In genomic region chr14:95500772-95501401, GRCh38 we compare ENCODE assay signal across 9 cellular contexts. TPM values are rescaled to one million over a fixed set of nuclear protein-coding genes. Genes with fewer than 3 reads are reported as not detected.
DNase-seq lines count a peak whose midpoint lies in the region; FAIRE-seq and TF ChIP-seq lines count a peak whose summit lies in the region.
"Had no signal": no experiment of that assay in that cellular context is flagged by ENCODE, and none has a peak within 500 bp of the region (broad histone marks: within the 10 kb centered on the region; RNA-seq: fewer than 3 reads in every experiment).

No MANE protein-coding gene starts in this region.

- TF ChIP-seq RAD21 in H1 (IDR thresholded peaks at IDR 0.05 in 1 of 2, conservative IDR thresholded peaks at IDR 0.05 in 1 of 2; ENCODE audit: low read depth in 2 of 2, low read length in 2 of 2): no peak

- no peak overlapping the region for H4K8ac ChIP-seq in H1 (ENCODE audit: extremely low read depth, insufficient read depth, low read length)

- no peak for TF ChIP-seq POLR2A in H1 (IDR thresholded peaks at IDR 0.05; ENCODE audit: control extremely low read depth in 1 of 2, low read depth in 2 of 2, low read length in 2 of 2)

- CTCF ChIA-PET in BJ (lab: Yijun Ruan, JAX) (interaction anchor here (0.7 to 1.8 kb wide), 6 partner anchors 10 to 58 kb away, joined by 3 to 6 read pairs (median 4); no protein-coding TSS in a partner anchor), H1 (lab: Charles Lee; ENCODE audit: partially characterized antibody) (interaction anchor here (0.8 to 3.4 kb wide), 7 partner anchors 9 to 75 kb away, joined by 3 to 10 read pairs (median 3); no protein-coding TSS in a partner anchor)

- no peak overlapping the region for H3K18ac ChIP-seq in H1 (ENCODE audit: extremely low read depth, low read length)

- 86% methylated on average over 14 of the region's 14 CpGs; no CpG with 5 or more reads in 1 of the 2 experiments for WGBS in H1 (ENCODE audit: extremely low coverage in 1 of 2, insufficient coverage in 1 of 2, insufficient read length in 1 of 2, insufficient replicate concordance in 2 of 2, low coverage in 1 of 2, low lambda C conversion rate in 2 of 2, missing lambda C conversion rate in 1 of 2), 2 experiments

- no peak overlapping the region for H3K14ac ChIP-seq in H1 (ENCODE audit: insufficient read length)

- H3K36me3 Mint-ChIP-seq in neural progenitor cell: no peaks in the 10 kb centered on the region

- H3K4me2 ChIP-seq in H1 (ENCODE audit: insufficient read depth in 1 of 2, low read depth in 2 of 2, low read length in 2 of 2): no peak overlapping the region
- H3K4me2 ChIP-seq in neural progenitor cell: no peak overlapping the region

- POLR2A ChIA-PET in BJ (lab: Charles Lee): no interaction called here
- POLR2A ChIA-PET in H1 (lab: Charles Lee; ENCODE audit: partially characterized antibody): no interaction called here

- FAIRE-seq in H1 (lab: Jason Lieb, UNC): no peak

- H3K4me1 ChIP-seq in H1 (replicated peaks in 1 of 4; ENCODE audit: control insufficient read depth in 3 of 4, insufficient read depth in 4 of 4, low read length in 3 of 4): 0 out of 7 replicates have a peak, but pooled peaks cover 0 to 3% (median 0%) of the 10 kb centered on the region in 4 experiments
- peaks cover 6% of the 10 kb centered on the region for H3K4me1 ChIP-seq in neural progenitor cell
- H3K4me1 ChIP-seq in BE2C: peaks cover 31% of the 10 kb centered on the region

- H3K4me3 ChIP-seq in BJ (ENCODE audit: low read depth, low read length) (no peak overlapping the region), H1 (ENCODE audit: extremely low read depth in 1 of 4, insufficient read depth in 2 of 4, low read depth in 3 of 4, low read length in 4 of 4) (no peak overlapping the region), neural progenitor cell (no peak overlapping the region), BE2C (ENCODE audit: low read depth, low read length) (no peak overlapping the region)

- H3K23me2 ChIP-seq in H1 (ENCODE audit: low read depth, low read length): no peaks in the 10 kb centered on the region

- no peak overlapping the region for H3K23ac ChIP-seq in H1 (ENCODE audit: insufficient read length)

- no peak overlapping the region for H4K5ac ChIP-seq in H1 (ENCODE audit: insufficient read length, low read depth, low read length)

- peaks cover 40% of the 10 kb centered on the region for H3K4me1 Mint-ChIP-seq in neural progenitor cell

- H3K36me3 ChIP-seq in BJ (ENCODE audit: control insufficient read depth, insufficient read depth, low read length) (no peaks in the 10 kb centered on the region), H1 (ENCODE audit: control insufficient read depth in 2 of 4, insufficient read depth in 4 of 4, low read length in 3 of 4) (no peaks in the 10 kb centered on the region), neural progenitor cell (no peaks in the 10 kb centered on the region), BE2C (no peaks in the 10 kb centered on the region)

- no peak overlapping the region for H3K4me3 Mint-ChIP-seq in neural progenitor cell

- no peaks in the 10 kb centered on the region for H3F3A ChIP-seq in neural progenitor cell (ENCODE audit: low read depth)

- H2BK5ac ChIP-seq in H1 (ENCODE audit: low read depth, low read length): 0 out of 2 replicates have a peak overlapping the region, but pooled peaks have one; percentile 35

- H2BK15ac ChIP-seq in H1 (ENCODE audit: low read length): no peak overlapping the region

- no peak overlapping the region for H3K4ac ChIP-seq in H1 (replicated peaks; ENCODE audit: insufficient read length, low read depth, low read length)

- H4K20me1 ChIP-seq in H1 (replicated peaks in 1 of 2; ENCODE audit: control insufficient read depth in 1 of 2, insufficient read depth in 2 of 2, low read length in 2 of 2) (no peaks in the 10 kb centered on the region), neural progenitor cell (ENCODE audit: low read depth) (no peaks in the 10 kb centered on the region)

- H2AFZ ChIP-seq in H1 (ENCODE audit: low read length): no peak overlapping the region
- H2AFZ ChIP-seq in neural progenitor cell (replicated peaks): no peak overlapping the region

- H3K9ac ChIP-seq in H1 (replicated peaks in 1 of 4; ENCODE audit: extremely low read depth in 1 of 4, low read depth in 3 of 4, low read length in 3 of 4): no peak overlapping the region
- no peak overlapping the region for H3K9ac ChIP-seq in neural progenitor cell

- H3K27me3 Mint-ChIP-seq in neural progenitor cell (ENCODE audit: insufficient read depth, low read depth): peaks cover 13% of the 10 kb centered on the region

- TF ChIP-seq CTCF in BJ (IDR thresholded peaks at IDR 0.05; ENCODE audit: insufficient read depth, low read depth, low read length): no peak
- TF ChIP-seq CTCF in H1 (IDR thresholded peaks at IDR 0.05; ENCODE audit: control extremely low read depth in 1 of 3, insufficient read depth in 1 of 3, low read depth in 1 of 3, low read length in 3 of 3): no peak
- TF ChIP-seq CTCF in neural progenitor cell (IDR thresholded peaks at IDR 0.05): no peak
- TF ChIP-seq CTCF in BE2C (IDR thresholded peaks at IDR 0.05; ENCODE audit: low read depth, low read length): no peak

- DNase-seq in BJ (ENCODE audit: low read depth) (peak; percentile 50), NCI-H526 (lab: John Stamatoyannopoulos, UW) (peak; percentile 69 to 71), H1 (ENCODE audit: low read depth in 1 of 2, low spot score in 2 of 2) (no peak), neural progenitor cell (ENCODE audit: low spot score) (no peak), DMS79 (lab: John Stamatoyannopoulos, UW) (no peak), OCI-M1 (lab: John Stamatoyannopoulos, UW) (no peak), NOMO-1 (lab: John Stamatoyannopoulos, UW; ENCODE audit: unreplicated experiment in 2 of 2) (no peak), BE2C (no peak)
- DNase-seq: NK-92 treated with Interleukin-12 subunit alpha and Interleukin-12 subunit beta, amount 100 ng/mL, for 24 hours had no signal

- no peak overlapping the region for H2BK20ac ChIP-seq in H1 (ENCODE audit: low read length)

- H3K56ac ChIP-seq in H1 (replicated peaks; ENCODE audit: insufficient read length, low read depth, low read length): no peak overlapping the region

- H4K91ac ChIP-seq in H1 (replicated peaks; ENCODE audit: insufficient read length, low read length): no peak overlapping the region

- H3K27ac ChIP-seq in H1 (ENCODE audit: low read depth, low read length) (no peak overlapping the region), neural progenitor cell (no peak overlapping the region)

- no peaks in the 10 kb centered on the region for H3K9me3 ChIP-seq in H1 (ENCODE audit: insufficient read depth in 2 of 2, low read depth in 1 of 2, low read length in 1 of 2)
- H3K9me3 ChIP-seq in neural progenitor cell (ENCODE audit: low read depth): no peaks in the 10 kb centered on the region
- H3K9me3 ChIP-seq in BE2C: no peaks in the 10 kb centered on the region

- TF ChIP-seq EP300 in H1 (IDR thresholded peaks at IDR 0.05; ENCODE audit: borderline replicate concordance in 1 of 2, low read depth in 2 of 2, low read length in 2 of 2): no peak

- H3K27ac Mint-ChIP-seq in neural progenitor cell: peak overlapping the region; percentile 78

- H2BK120ac ChIP-seq in H1 (replicated peaks; ENCODE audit: low read depth, low read length): no peak overlapping the region

- no peak overlapping the region for H2BK12ac ChIP-seq in H1 (ENCODE audit: low read depth, low read length)

- no peaks in the 10 kb centered on the region for H3K9me3 Mint-ChIP-seq in neural progenitor cell

- H3K79me1 ChIP-seq in H1 (ENCODE audit: low read depth, low read length): no peaks in the 10 kb centered on the region

- no peak overlapping the region for H2AK5ac ChIP-seq in H1 (ENCODE audit: low read depth, low read length)

- H3K79me2 ChIP-seq in H1 (ENCODE audit: control insufficient read depth in 1 of 2, insufficient read depth in 2 of 2, low read length in 2 of 2): no peaks in the 10 kb centered on the region
- H3K79me2 ChIP-seq in neural progenitor cell (ENCODE audit: low read depth): no peaks in the 10 kb centered on the region

- H3K27me3 ChIP-seq in BJ (ENCODE audit: control insufficient read depth, insufficient read depth, low read length) (no peaks in the 10 kb centered on the region), H1 (replicated peaks in 1 of 4; ENCODE audit: control insufficient read depth in 3 of 4, extremely low read depth in 1 of 4, insufficient read depth in 3 of 4, low read length in 3 of 4) (no peaks in the 10 kb centered on the region; a peak in 1 of 7 replicates), neural progenitor cell (no peaks in the 10 kb centered on the region), BE2C (no peaks in the 10 kb centered on the region)

RNA-seq across cellular contexts. Expression of gene SYNE3, which starts 15.6 kb away (rescaled TPM):
- 3.5 TPM in 2 replicates for polyA plus RNA-seq in BJ (2011; rRNA removed)
- polyA minus RNA-seq in BJ (2011; rRNA and poly(A)+ RNA removed): 6.0 and 6.1 TPM in 2 replicates
- 0.08 TPM in 1 of 2 replicates, not detected in the other for total RNA-seq in H1 (2021; fragmentation: NEBNext Ultra II Directional; extraction: Animal tissue kit (Norgen Biotek cat#: 25700))
- polyA plus RNA-seq in H1 (2011; rRNA removed): under 0.01 and 0.02 TPM in 2 replicates
- polyA plus RNA-seq in H1 (2011; cell fraction: cytosol; rRNA removed): 0.01 TPM
- polyA plus RNA-seq in H1 (2011; cell fraction: nucleus; rRNA removed): 0.07 TPM
- 0.03 to 0.08 TPM (median 0.07 TPM) in 3 of 4 replicates, not detected in the other for polyA plus RNA-seq in H1 (2012, experiment 1 of 2)
- polyA plus RNA-seq in H1 (2012, experiment 2 of 2): not detected
- 0.02 TPM for polyA plus RNA-seq in H1 (2013, experiment 1 of 2)
- polyA plus RNA-seq in H1 (2013, experiment 2 of 2): 0.06 TPM
- not detected in 2 replicates for polyA minus RNA-seq in H1 (2011; rRNA and poly(A)+ RNA removed)
- 0.22 TPM for polyA minus RNA-seq in H1 (2011; cell fraction: cytosol; rRNA and poly(A)+ RNA removed)
- 0.10 TPM for polyA minus RNA-seq in H1 (2011; cell fraction: nucleus; rRNA and poly(A)+ RNA removed)
- total RNA-seq in neural progenitor cell (ENCODE audit: low replicate concordance): 0.03 and 0.06 TPM in 2 replicates
- 13.0 TPM for polyA plus RNA-seq in BE2C (2012; ENCODE audit: insufficient read depth, insufficient read length, low read depth)

RNA-seq across cellular contexts. Expression of gene GLRX5, which starts 34.0 kb away (rescaled TPM):
- polyA plus RNA-seq in BJ (2011; rRNA removed) (15.3 and 23.6 TPM in 2 replicates), H1 (2011; rRNA removed) (43.9 and 70.1 TPM in 2 replicates)
- polyA minus RNA-seq in BJ (2011; rRNA and poly(A)+ RNA removed): 6.2 and 6.5 TPM in 2 replicates
- total RNA-seq in H1 (2021; fragmentation: NEBNext Ultra II Directional; extraction: Animal tissue kit (Norgen Biotek cat#: 25700)): 84.8 and 88.8 TPM in 2 replicates
- 63.6 TPM for polyA plus RNA-seq in H1 (2011; cell fraction: cytosol; rRNA removed)
- polyA plus RNA-seq in H1 (2011; cell fraction: nucleus; rRNA removed): 15.0 TPM
- polyA plus RNA-seq in H1 (2012, experiment 1 of 2): 60.3 to 76.3 TPM (median 63.3 TPM) in 4 replicates
- polyA plus RNA-seq in H1 (2012, experiment 2 of 2): 93.9 TPM
- polyA plus RNA-seq in H1 (2013, experiment 1 of 2): 55.0 TPM
- 58.1 TPM for polyA plus RNA-seq in H1 (2013, experiment 2 of 2)
- 16.3 and 16.7 TPM in 2 replicates for polyA minus RNA-seq in H1 (2011; rRNA and poly(A)+ RNA removed)
- polyA minus RNA-seq in H1 (2011; cell fraction: cytosol; rRNA and poly(A)+ RNA removed): 27.7 TPM
- polyA minus RNA-seq in H1 (2011; cell fraction: nucleus; rRNA and poly(A)+ RNA removed): 15.2 TPM
- 71.8 and 99.9 TPM in 2 replicates for total RNA-seq in neural progenitor cell (ENCODE audit: low replicate concordance)
- 189 TPM for polyA plus RNA-seq in BE2C (2012; ENCODE audit: insufficient read depth, insufficient read length, low read depth)

Comparison
In these comparisons a context has a peak if more than half of its experiments do, and no peak if none do; other contexts are left out.
1. DNase-seq: peak in BJ (single experiment) and NCI-H526 (2 of 2); none in H1 (0 of 2), neural progenitor cell (single experiment), DMS79 (single experiment), OCI-M1 (single experiment), NOMO-1 (0 of 2) and BE2C (single experiment).